In genomic region chr10:42680267-42680666, GRCh38 we compare ENCODE assay signal across 26 cellular contexts.
"Had no signal": no experiment of that assay in that cellular context is flagged by ENCODE, and none has a peak within 500 bp of the region (broad histone marks: within the 10 kb centered on the region; RNA-seq: fewer than 3 reads in every experiment).

No MANE protein-coding gene starts in this region.

- H3K9me3 ChIP-seq: colonic mucosa, esophagus squamous epithelium, gastrocnemius medialis, lower lobe of right lung, mucosa of descending colon had no signal

- H3K36me3 ChIP-seq: colonic mucosa, esophagus squamous epithelium, gastrocnemius medialis, heart right ventricle, left lung, lower lobe of right lung had no signal

- H3K27ac ChIP-seq: colonic mucosa, epithelial cell of prostate, esophagus squamous epithelium, gastrocnemius medialis, heart right ventricle, left lung, lower lobe of right lung had no signal

- ATAC-seq: effector memory CD8-positive, alpha-beta T cell; esophagus mucosa; gastrocnemius medialis; heart right ventricle; left cardiac atrium; left lung; left ventricle myocardium superior; lower lobe of right lung; mucosa of descending colon had no signal

- H3K4me1 ChIP-seq: colonic mucosa, esophagus squamous epithelium, gastrocnemius medialis, heart right ventricle, left lung, lower lobe of right lung had no signal

- DNase-seq: colonic mucosa; cortex of kidney; effector CD8-positive, alpha-beta T cell; effector memory CD8-positive, alpha-beta T cell; endodermal cell; erythroblast; esophagus squamous epithelium; foreskin fibroblast; foreskin melanocyte; gastrocnemius medialis; glutamatergic neuron; head of caudate nucleus; heart right ventricle; hippocampal formation; left cardiac atrium; left lung; left ventricle myocardium superior; lower lobe of right lung; mesenchymal stem cell; mucosa of descending colon; naive B cell had no signal

- H3K27me3 ChIP-seq: colonic mucosa, esophagus squamous epithelium, gastrocnemius medialis, left lung had no signal

- H3K4me3 ChIP-seq: colonic mucosa, esophagus squamous epithelium, gastrocnemius medialis, heart right ventricle, left lung, lower lobe of right lung, mucosa of descending colon had no signal

- FAIRE-seq: endometrium, islet of Langerhans, keratinocyte had no signal
